Comparison of ENCODE assay signal across 20 cellular contexts in genomic region chr2:169782513-169782912, GRCh38. TPM values are rescaled to one million over a fixed set of nuclear protein-coding genes. Genes with fewer than 3 reads are reported as not detected.
DNase-seq lines count a peak whose midpoint lies in the region; ATAC-seq, FAIRE-seq and TF ChIP-seq lines count a peak whose summit lies in the region.
"Had no signal": no experiment of that assay in that cellular context is flagged by ENCODE, and none has a peak within 500 bp of the region (broad histone marks: within the 10 kb centered on the region; RNA-seq: fewer than 3 reads in every experiment).

No MANE protein-coding gene starts in this region.

- H3K9me3 ChIP-seq in Loucy (ENCODE audit: insufficient read depth, low read depth, low read length) = no peaks in the 10 kb centered on the region
- no peaks in the 10 kb centered on the region for H3K9me3 ChIP-seq in K562 (replicated peaks; ENCODE audit: control insufficient read depth, insufficient read depth, low read depth, low read length)
- H3K9me3 ChIP-seq in colonic mucosa = no peaks in the 10 kb centered on the region
- H3K9me3 ChIP-seq: MG63, Peyer's patch had no signal

- no peak for TF ChIP-seq RAD21 in K562 (CRISPR knock-in tag; conservative IDR thresholded peaks at IDR 0.05 in 1 of 2, IDR thresholded peaks at IDR 0.05 in 1 of 2)

- no peak overlapping the region for H3K56ac ChIP-seq in mesendoderm (ENCODE audit: low read length)

- in situ Hi-C loops in K562 (cut with MboI) = no loop called here

- peak; percentile 60 for ATAC-seq in GM23338
- ATAC-seq in K562 = peak; percentile 72
- no peak for ATAC-seq in GM19467 (IDR thresholded peaks at IDR 0.05; ENCODE audit: unreplicated experiment)
- ATAC-seq: HCT116, HepG2 had no signal

- no peak overlapping the region for H3K4me3 Mint-ChIP-seq in GM23338

- no peaks in the 10 kb centered on the region for H3K4me1 ChIP-seq in GM23338 (ENCODE audit: insufficient read depth)
- no peaks in the 10 kb centered on the region for H3K4me1 ChIP-seq in Loucy (ENCODE audit: insufficient read depth, low read length, poor library complexity, severe bottlenecking)
- no peaks in the 10 kb centered on the region for H3K4me1 ChIP-seq in K562 (replicated peaks in 1 of 2; ENCODE audit: control insufficient read depth in 2 of 2, insufficient read depth in 2 of 2, low read length in 2 of 2)
- H3K4me1 ChIP-seq in mesendoderm (ENCODE audit: control insufficient read depth, low read depth, low read length) = no peaks in the 10 kb centered on the region
- no peaks in the 10 kb centered on the region for H3K4me1 ChIP-seq in colonic mucosa
- H3K4me1 ChIP-seq: Peyer's patch had no signal

- no peak overlapping the region for H3K4ac ChIP-seq in mesendoderm (ENCODE audit: low read depth, low read length)

- H2AFZ ChIP-seq in GM23338 (no peak overlapping the region), Loucy (ENCODE audit: low read length) (no peak overlapping the region), K562 (ENCODE audit: low read depth, low read length) (no peak overlapping the region)

- H3K9ac ChIP-seq in Loucy (ENCODE audit: low read depth, low read length, poor library complexity, severe bottlenecking) = no peak overlapping the region
- no peak overlapping the region for H3K9ac ChIP-seq in K562 (ENCODE audit: insufficient read depth in 1 of 2, low read depth in 2 of 2, low read length in 2 of 2)
- H3K9ac ChIP-seq in mesendoderm (ENCODE audit: low read length) = no peak overlapping the region
- H3K9ac ChIP-seq in colonic mucosa (ENCODE audit: low read depth in 2 of 2, low read length in 2 of 2) = no peak overlapping the region

- H3K79me2 ChIP-seq in GM23338 (replicated peaks; ENCODE audit: insufficient read depth) = no peaks in the 10 kb centered on the region
- H3K79me2 ChIP-seq in Loucy (ENCODE audit: insufficient read depth, low read length) = no peaks in the 10 kb centered on the region
- H3K79me2 ChIP-seq in K562 (ENCODE audit: control insufficient read depth, insufficient read depth, low read length) = no peaks in the 10 kb centered on the region
- H3K79me2 ChIP-seq in mesendoderm (ENCODE audit: control insufficient read depth, insufficient read depth, low read length) = no peaks in the 10 kb centered on the region

- TF ChIP-seq EP300 in K562 (IDR thresholded peaks at IDR 0.05; ENCODE audit: low read length) = no peak

- H4K5ac ChIP-seq in mesendoderm (ENCODE audit: low read length) = no peak overlapping the region

- DNase-seq in GM23338 (ENCODE audit: low spot score) (peak; percentile 50), K562 (ENCODE audit: extremely low read depth in 1 of 4, low spot score in 3 of 4) (no peak), mesendoderm (peak; percentile 17), colonic mucosa (no peak), mucosa of gallbladder (ENCODE audit: low spot score) (no peak)
- DNase-seq: Calu3, KBM-7, MG63, NCI-H2029, NCI-H446, NCI-H524 treated with DMSO at 0.1 percent for 48 hours, NCI-H774, Peyer's patch, SHP77 treated with DMSO at 0.1 percent for 48 hours had no signal

- no peaks in the 10 kb centered on the region for H3K27me3 ChIP-seq in GM23338 (ENCODE audit: insufficient read depth)
- no peaks in the 10 kb centered on the region for H3K27me3 ChIP-seq in Loucy (ENCODE audit: insufficient read depth, low read length, poor library complexity, severe bottlenecking)
- no peaks in the 10 kb centered on the region for H3K27me3 ChIP-seq in K562 (ENCODE audit: control insufficient read depth in 2 of 2, insufficient read depth in 2 of 2, low read length in 2 of 2)
- no peaks in the 10 kb centered on the region for H3K27me3 ChIP-seq in mesendoderm (ENCODE audit: insufficient read depth, low read length, poor library complexity)
- H3K27me3 ChIP-seq in colonic mucosa = no peaks in the 10 kb centered on the region
- H3K27me3 ChIP-seq: MG63, Peyer's patch had no signal

- no peak overlapping the region for H4K8ac ChIP-seq in mesendoderm (ENCODE audit: low read depth, low read length)

- CTCF ChIA-PET in K562 (lab: Yijun Ruan, JAX; ENCODE audit: low intra/inter-chr PET ratio) = no interaction called here

- POLR2A ChIA-PET in K562 (lab: Yijun Ruan, JAX) = interaction anchor here (0.6 to 0.8 kb wide), 2 partner anchors 12 to 36 kb away, joined by 3 to 4 read pairs; no protein-coding TSS in a partner anchor

- no peak overlapping the region for H2BK5ac ChIP-seq in mesendoderm (ENCODE audit: low read length)

- no peak for FAIRE-seq in K562 (lab: Jason Lieb, UNC)
- FAIRE-seq: H1, HepG2 had no signal

- H3K9me2 ChIP-seq in GM23338 (ENCODE audit: insufficient read depth) (0 out of 2 replicates have a peak, but pooled peaks cover 3% of the 10 kb centered on the region), Loucy (replicated peaks; ENCODE audit: low read depth, low read length) (no peaks in the 10 kb centered on the region)

- no peak for TF ChIP-seq POLR2A in K562 (conservative IDR thresholded peaks at IDR 0.05)

- H3K27ac ChIP-seq in GM23338 (ENCODE audit: low read depth) = no peak overlapping the region
- H3K27ac ChIP-seq in K562 (ENCODE audit: extremely low read depth, low read depth, low read length) = no peak overlapping the region
- H3K27ac ChIP-seq in mesendoderm (ENCODE audit: low read depth, low read length) = no peak overlapping the region
- H3K27ac ChIP-seq in colonic mucosa = no peak overlapping the region
- H3K27ac ChIP-seq: Peyer's patch, SK-N-MC had no signal

- no peaks in the 10 kb centered on the region for H3K9me3 Mint-ChIP-seq in GM23338

- H3K4me3 ChIP-seq in GM23338 = no peak overlapping the region
- H3K4me3 ChIP-seq in Loucy (ENCODE audit: low read length, poor library complexity, severe bottlenecking) = no peak overlapping the region
- H3K4me3 ChIP-seq in K562 = no peak overlapping the region
- H3K4me3 ChIP-seq in mesendoderm (ENCODE audit: low read length) = no peak overlapping the region
- H3K4me3 ChIP-seq in colonic mucosa = no peak overlapping the region
- H3K4me3 ChIP-seq: MG63, Peyer's patch, SK-N-MC had no signal

- H2BK15ac ChIP-seq in mesendoderm (replicated peaks; ENCODE audit: low read depth) = no peak overlapping the region

- H3K36me3 Mint-ChIP-seq in GM23338 (ENCODE audit: low read depth) = no peaks in the 10 kb centered on the region

- BruUV-seq in K562 (replicated peaks; lab: Mats Ljungman, UMichigan) = no TSS peak

- no peaks in the 10 kb centered on the region; the same call in 2 of the 3 replicates for H3K4me1 Mint-ChIP-seq in GM23338

- no peaks in the 10 kb centered on the region for H3K79me1 ChIP-seq in mesendoderm (ENCODE audit: low read length)

- intact Hi-C loops in K562 (cut with micrococcal nuclease) (no loop called here), colonic mucosa (cut with DNase I) (no loop called here)

- H3K27me3 Mint-ChIP-seq in GM23338 (ENCODE audit: insufficient read depth, low read depth, poor library complexity) = peaks cover 2% of the 10 kb centered on the region

- H3K9me1 ChIP-seq in K562 (ENCODE audit: control insufficient read depth, insufficient read depth, low read length) = no peaks in the 10 kb centered on the region

- peak; percentile 47 to 61 for TF ChIP-seq CTCF in GM23338 (conservative IDR thresholded peaks at IDR 0.05; ENCODE audit: low read depth in 2 of 2)
- TF ChIP-seq CTCF in Loucy (conservative IDR thresholded peaks at IDR 0.05; ENCODE audit: low read length) = 0 out of 2 replicates have a peak, but pooled peaks have one; percentile 15
- TF ChIP-seq CTCF in K562 (IDR thresholded peaks at IDR 0.05 in 2 of 3, conservative IDR thresholded peaks at IDR 0.05 in 1 of 3; ENCODE audit: insufficient read depth in 2 of 3, low read depth in 1 of 3, low read length in 3 of 3) = peak; percentile 18 to 36 (median 23); a peak in 1 of 6 replicates
- no peak for TF ChIP-seq CTCF in colonic mucosa (IDR thresholded peaks at IDR 0.05)

- no peaks in the 10 kb centered on the region for H3F3A ChIP-seq in GM23338 (replicated peaks; ENCODE audit: low read depth)
- H3F3A ChIP-seq in Loucy (ENCODE audit: low read depth) = no peaks in the 10 kb centered on the region

- 74% methylated on average over 1 of the region's 1 CpG for WGBS in K562 (ENCODE audit: insufficient coverage, low coverage, missing lambda C conversion rate)
- no CpG with 5 or more reads among the region's 1 CpG for WGBS in mesendoderm (ENCODE audit: extremely low coverage, insufficient coverage, low lambda C conversion rate)

- H3K4me2 ChIP-seq in GM23338 = no peak overlapping the region
- H3K4me2 ChIP-seq in Loucy (ENCODE audit: low read depth, low read length, poor library complexity, severe bottlenecking) = no peak overlapping the region
- H3K4me2 ChIP-seq in K562 (ENCODE audit: insufficient read depth, low read length) = no peak overlapping the region
- H3K4me2 ChIP-seq in mesendoderm (ENCODE audit: low read length) = no peak overlapping the region

- no peaks in the 10 kb centered on the region for H3K36me3 ChIP-seq in GM23338 (ENCODE audit: insufficient read depth)
- no peaks in the 10 kb centered on the region for H3K36me3 ChIP-seq in Loucy (ENCODE audit: insufficient read depth, low read length)
- H3K36me3 ChIP-seq in K562 (ENCODE audit: control insufficient read depth, insufficient read depth, low read length) = no peaks in the 10 kb centered on the region
- no peaks in the 10 kb centered on the region for H3K36me3 ChIP-seq in mesendoderm (ENCODE audit: control insufficient read depth, insufficient read depth, low read length)
- no peaks in the 10 kb centered on the region for H3K36me3 ChIP-seq in colonic mucosa
- H3K36me3 ChIP-seq: MG63, Peyer's patch had no signal

- H2AK5ac ChIP-seq in mesendoderm (ENCODE audit: low read length) = no peak overlapping the region

- H2BK120ac ChIP-seq in mesendoderm (ENCODE audit: low read depth, low read length) = no peak overlapping the region

- H4K20me1 ChIP-seq in GM23338 (replicated peaks; ENCODE audit: insufficient read depth) (no peaks in the 10 kb centered on the region), Loucy (ENCODE audit: insufficient read depth, low read length, poor library complexity, severe bottlenecking) (no peaks in the 10 kb centered on the region), K562 (replicated peaks; ENCODE audit: control insufficient read depth, insufficient read depth, low read length) (no peaks in the 10 kb centered on the region)

- no peak overlapping the region for H3K18ac ChIP-seq in mesendoderm (ENCODE audit: low read length)

- H3K23ac ChIP-seq in mesendoderm (ENCODE audit: low read length) = no peak overlapping the region

- H3K27ac Mint-ChIP-seq in GM23338 = no peak overlapping the region

RNA-seq across cellular contexts. Expression of gene SSB, which starts 16.2 kb away (rescaled TPM):
- total RNA-seq in GM23338 (2014; rRNA removed; shearing (Covaris generic)) = 180 and 246 TPM in 2 replicates
- polyA plus RNA-seq in GM23338 (2016; fragmentation: Nextera tagmentation; extraction: Ambion mirVana) = 862 and 1,104 TPM in 2 replicates
- 95.2 and 444 TPM in 2 replicates for total RNA-seq in K562 (2011; cell fraction: chromatin; rRNA removed; ENCODE audit: low replicate concordance)
- total RNA-seq in K562 (2011; cell fraction: nucleolus; rRNA removed) = 63.0 and 70.9 TPM in 2 replicates
- 94.0 and 126 TPM in 2 replicates for total RNA-seq in K562 (2011; cell fraction: nucleoplasm; rRNA removed)
- total RNA-seq in K562 (2014; rRNA removed) = 377 and 430 TPM in 2 replicates
- 515 and 616 TPM in 2 replicates for total RNA-seq in K562 (2014; rRNA removed; fragmentation: Illumina TruSeq; extraction: Trizol)
- 455 and 503 TPM in 2 replicates for total RNA-seq in K562 (2015; rRNA removed; fragmentation: Illumina TruSeq; extraction: Trizol)
- 317 TPM in 2 replicates for total RNA-seq in K562 (2021)
- polyA plus RNA-seq in K562 (2011; rRNA removed) = 261 and 430 TPM in 2 replicates
- 36.1 and 98.4 TPM in 2 replicates for polyA plus RNA-seq in K562 (2011; cell fraction: cytosol; rRNA removed)
- polyA plus RNA-seq in K562 (2011; cell fraction: nucleus; rRNA removed) = 109 and 175 TPM in 2 replicates
- 211 and 383 TPM in 2 replicates for polyA plus RNA-seq in K562 (2012)
- polyA plus RNA-seq in K562 (2014; fragmentation: Illumina TruSeq; extraction: Trizol) = 466 and 619 TPM in 2 replicates
- polyA plus RNA-seq in K562 (2014; fragmentation: Nextera tagmentation; extraction: Ambion mirVana) = 100 to 1,000 TPM; 631 to 849 TPM
- polyA plus RNA-seq in K562 (2014; rRNA removed) = 618 and 712 TPM in 2 replicates
- 148 TPM in 2 replicates for polyA minus RNA-seq in K562 (2011; rRNA and poly(A)+ RNA removed)
- polyA minus RNA-seq in K562 (2011; cell fraction: cytosol; rRNA and poly(A)+ RNA removed) = 52.5 and 59.3 TPM in 2 replicates
- 82.3 and 152 TPM in 2 replicates for polyA minus RNA-seq in K562 (2011; cell fraction: nucleus; rRNA and poly(A)+ RNA removed)
- 417 TPM for polyA plus RNA-seq in mesendoderm (2013, experiment 1 of 2)
- 436 TPM for polyA plus RNA-seq in mesendoderm (2013, experiment 2 of 2)
- 10 to 100 TPM; 49.5 to 83.4 TPM for total RNA-seq in colonic mucosa
- total RNA-seq in mucosa of gallbladder = 67.9 TPM

RNA-seq across cellular contexts. Expression of gene METTL5, which starts 42.2 kb away (rescaled TPM):
- 74.8 and 82.6 TPM in 2 replicates for total RNA-seq in GM23338 (2014; rRNA removed; shearing (Covaris generic))
- 220 and 233 TPM in 2 replicates for polyA plus RNA-seq in GM23338 (2016; fragmentation: Nextera tagmentation; extraction: Ambion mirVana)
- total RNA-seq in K562 (2011; cell fraction: chromatin; rRNA removed; ENCODE audit: low replicate concordance) = 30.6 and 53.9 TPM in 2 replicates
- 27.5 and 28.0 TPM in 2 replicates for total RNA-seq in K562 (2011; cell fraction: nucleolus; rRNA removed)
- total RNA-seq in K562 (2011; cell fraction: nucleoplasm; rRNA removed) = 39.8 and 55.0 TPM in 2 replicates
- 135 and 149 TPM in 2 replicates for total RNA-seq in K562 (2014; rRNA removed)
- total RNA-seq in K562 (2014; rRNA removed; fragmentation: Illumina TruSeq; extraction: Trizol) = 224 and 259 TPM in 2 replicates
- 163 and 182 TPM in 2 replicates for total RNA-seq in K562 (2015; rRNA removed; fragmentation: Illumina TruSeq; extraction: Trizol)
- 177 and 193 TPM in 2 replicates for total RNA-seq in K562 (2021)
- 141 and 191 TPM in 2 replicates for polyA plus RNA-seq in K562 (2011; rRNA removed)
- 44.8 and 82.3 TPM in 2 replicates for polyA plus RNA-seq in K562 (2011; cell fraction: cytosol; rRNA removed)
- 36.1 and 39.1 TPM in 2 replicates for polyA plus RNA-seq in K562 (2011; cell fraction: nucleus; rRNA removed)
- polyA plus RNA-seq in K562 (2012) = 147 and 206 TPM in 2 replicates
- polyA plus RNA-seq in K562 (2014; fragmentation: Illumina TruSeq; extraction: Trizol) = 202 and 235 TPM in 2 replicates
- 100 to 1,000 TPM; 366 to 471 TPM for polyA plus RNA-seq in K562 (2014; fragmentation: Nextera tagmentation; extraction: Ambion mirVana)
- polyA plus RNA-seq in K562 (2014; rRNA removed) = 211 and 229 TPM in 2 replicates
- 99.5 and 107 TPM in 2 replicates for polyA minus RNA-seq in K562 (2011; rRNA and poly(A)+ RNA removed)
- polyA minus RNA-seq in K562 (2011; cell fraction: cytosol; rRNA and poly(A)+ RNA removed) = 33.9 and 37.9 TPM in 2 replicates
- 23.4 and 34.3 TPM in 2 replicates for polyA minus RNA-seq in K562 (2011; cell fraction: nucleus; rRNA and poly(A)+ RNA removed)
- polyA plus RNA-seq in mesendoderm (2013, experiment 1 of 2) = 99.3 TPM
- 97.8 TPM for polyA plus RNA-seq in mesendoderm (2013, experiment 2 of 2)
- 10 to 100 TPM; 39.8 to 40.9 TPM for total RNA-seq in colonic mucosa
- total RNA-seq in mucosa of gallbladder = 39.9 TPM

RNA-seq across cellular contexts. Expression of gene UBR3, which starts 44.7 kb away (rescaled TPM):
- 28.0 and 30.3 TPM in 2 replicates for total RNA-seq in GM23338 (2014; rRNA removed; shearing (Covaris generic))
- polyA plus RNA-seq in GM23338 (2016; fragmentation: Nextera tagmentation; extraction: Ambion mirVana) (10.7 and 12.4 TPM in 2 replicates), K562 (2011; rRNA removed) (26.8 and 40.4 TPM in 2 replicates), K562 (2014; fragmentation: Illumina TruSeq; extraction: Trizol) (34.4 and 43.1 TPM in 2 replicates), K562 (2014; fragmentation: Nextera tagmentation; extraction: Ambion mirVana) (10 to 100 TPM; 14.4 to 14.5 TPM), K562 (2014; rRNA removed) (20.6 and 20.7 TPM in 2 replicates)
- 63.7 and 297 TPM in 2 replicates for total RNA-seq in K562 (2011; cell fraction: chromatin; rRNA removed; ENCODE audit: low replicate concordance)
- 21.8 and 37.4 TPM in 2 replicates for total RNA-seq in K562 (2011; cell fraction: nucleolus; rRNA removed)
- 66.1 and 81.6 TPM in 2 replicates for total RNA-seq in K562 (2011; cell fraction: nucleoplasm; rRNA removed)
- total RNA-seq in K562 (2014; rRNA removed) (28.5 and 29.2 TPM in 2 replicates), K562 (2014; rRNA removed; fragmentation: Illumina TruSeq; extraction: Trizol) (62.5 and 69.5 TPM in 2 replicates), K562 (2015; rRNA removed; fragmentation: Illumina TruSeq; extraction: Trizol) (58.9 and 63.5 TPM in 2 replicates), K562 (2021) (40.3 and 41.0 TPM in 2 replicates), colonic mucosa (10 to 100 TPM; 30.1 to 38.4 TPM), mucosa of gallbladder (39.0 TPM)
- polyA plus RNA-seq in K562 (2011; cell fraction: cytosol; rRNA removed) = 8.0 and 12.8 TPM in 2 replicates
- polyA plus RNA-seq in K562 (2011; cell fraction: nucleus; rRNA removed) = 23.0 and 27.8 TPM in 2 replicates
- 20.9 and 24.3 TPM in 2 replicates for polyA plus RNA-seq in K562 (2012)
- polyA minus RNA-seq in K562 (2011; rRNA and poly(A)+ RNA removed) = 124 and 136 TPM in 2 replicates
- polyA minus RNA-seq in K562 (2011; cell fraction: cytosol; rRNA and poly(A)+ RNA removed) = 31.0 and 48.4 TPM in 2 replicates
- 71.8 and 96.9 TPM in 2 replicates for polyA minus RNA-seq in K562 (2011; cell fraction: nucleus; rRNA and poly(A)+ RNA removed)
- polyA plus RNA-seq in mesendoderm (2013, experiment 1 of 2) = 7.8 TPM
- 7.9 TPM for polyA plus RNA-seq in mesendoderm (2013, experiment 2 of 2)

RNA-seq across cellular contexts. Expression of gene KLHL23, which starts 48.9 kb away (rescaled TPM):
- 46.5 and 50.5 TPM in 2 replicates for total RNA-seq in GM23338 (2014; rRNA removed; shearing (Covaris generic))
- polyA plus RNA-seq in GM23338 (2016; fragmentation: Nextera tagmentation; extraction: Ambion mirVana) (36.9 and 37.5 TPM in 2 replicates), K562 (2011; rRNA removed) (53.7 and 58.0 TPM in 2 replicates), K562 (2014; fragmentation: Illumina TruSeq; extraction: Trizol) (27.4 and 29.6 TPM in 2 replicates), K562 (2014; fragmentation: Nextera tagmentation; extraction: Ambion mirVana) (1 to 10 TPM; 6.6 to 7.9 TPM), K562 (2014; rRNA removed) (21.6 and 22.4 TPM in 2 replicates)
- total RNA-seq in K562 (2011; cell fraction: chromatin; rRNA removed; ENCODE audit: low replicate concordance) = 48.2 and 81.1 TPM in 2 replicates
- total RNA-seq in K562 (2011; cell fraction: nucleolus; rRNA removed) = 23.2 and 29.9 TPM in 2 replicates
- total RNA-seq in K562 (2011; cell fraction: nucleoplasm; rRNA removed) = 45.4 and 74.0 TPM in 2 replicates
- total RNA-seq in K562 (2014; rRNA removed) (20.0 and 31.5 TPM in 2 replicates), K562 (2014; rRNA removed; fragmentation: Illumina TruSeq; extraction: Trizol) (41.5 and 46.8 TPM in 2 replicates), K562 (2015; rRNA removed; fragmentation: Illumina TruSeq; extraction: Trizol) (34.4 and 39.1 TPM in 2 replicates), K562 (2021) (22.9 and 25.7 TPM in 2 replicates), colonic mucosa (10 to 100 TPM in 1 of 2 donors, 1 to 10 TPM in 1; 7.1 to 15.6 TPM), mucosa of gallbladder (15.9 TPM)
- polyA plus RNA-seq in K562 (2011; cell fraction: cytosol; rRNA removed) = 10.1 and 20.2 TPM in 2 replicates
- 20.6 and 22.8 TPM in 2 replicates for polyA plus RNA-seq in K562 (2011; cell fraction: nucleus; rRNA removed)
- polyA plus RNA-seq in K562 (2012) = 15.8 and 18.5 TPM in 2 replicates
- 153 and 171 TPM in 2 replicates for polyA minus RNA-seq in K562 (2011; rRNA and poly(A)+ RNA removed)
- 39.2 and 49.7 TPM in 2 replicates for polyA minus RNA-seq in K562 (2011; cell fraction: cytosol; rRNA and poly(A)+ RNA removed)
- polyA minus RNA-seq in K562 (2011; cell fraction: nucleus; rRNA and poly(A)+ RNA removed) = 14.4 and 26.8 TPM in 2 replicates
- polyA plus RNA-seq in mesendoderm (2013, experiment 1 of 2) = 30.5 TPM
- polyA plus RNA-seq in mesendoderm (2013, experiment 2 of 2) = 30.2 TPM

Comparison
In these comparisons a context has a peak if more than half of its experiments do, and no peak if none do; other contexts are left out.
1. DNase-seq: peak in GM23338 (single experiment) and mesendoderm (single experiment); none in K562 (0 of 4), colonic mucosa (single experiment) and mucosa of gallbladder (single experiment).